In genomic region chr4:124711469-124712416, GRCh38 we compare ENCODE assay signal across 8 cellular contexts. TPM values are rescaled to one million over a fixed set of nuclear protein-coding genes. Genes with fewer than 3 reads are reported as not detected.
DNase-seq lines count a peak whose midpoint lies in the region; ATAC-seq and TF ChIP-seq lines count a peak whose summit lies in the region.

No MANE protein-coding gene starts in this region.

- H3K9me3 Mint-ChIP-seq in osteocyte (ENCODE audit: unreplicated experiment) = no peaks in the 10 kb centered on the region

- H3K4me1 ChIP-seq in adrenal gland (replicated peaks in 1 of 2) = peaks cover 5 to 26% of the 10 kb centered on the region in 2 donors

- TF ChIP-seq POLR2A in adrenal gland (IDR thresholded peaks at IDR 0.05) = no peak

- H3K27ac Mint-ChIP-seq in osteocyte (ENCODE audit: unreplicated experiment) = no peak overlapping the region

- H3K27me3 ChIP-seq in adrenal gland = no peaks in the 10 kb centered on the region

- no peaks in the 10 kb centered on the region for H3K27me3 Mint-ChIP-seq in osteocyte (ENCODE audit: unreplicated experiment)

- no peak for TF ChIP-seq CTCF in adrenal gland (IDR thresholded peaks at IDR 0.05)
- TF ChIP-seq CTCF in osteocyte (IDR thresholded peaks at IDR 0.05) = peak; percentile 49

- peak overlapping the region; percentile 3 to 97 (median 88) for H3K27ac ChIP-seq in adrenal gland

- DNase-seq in DMS153 treated with DMSO at 0.1 percent for 48 hours (lab: John Stamatoyannopoulos, UW; ENCODE audit: unreplicated experiment) (peak; percentile 31), NCI-H510A (lab: John Stamatoyannopoulos, UW) (peak; percentile 43), adrenal gland (peak; percentile 19 to 66 (median 51)), cardiac septum (ENCODE audit: low spot score) (peak; percentile 83), osteocyte (ENCODE audit: extremely low spot score, unreplicated experiment) (no peak), middle frontal gyrus (ENCODE audit: extremely low spot score, low spot score) (no peak)

- ATAC-seq in GM19351 (IDR thresholded peaks at IDR 0.05; ENCODE audit: unreplicated experiment) = peak; percentile 28
- ATAC-seq in HG03354 (IDR thresholded peaks at IDR 0.05; ENCODE audit: poor library complexity, severe bottlenecking, unreplicated experiment) = peak; percentile 26

- intact Hi-C loops in adrenal gland (cut with DNase I) = no loop called here
- intact Hi-C loops in cardiac septum (cut with DNase I) = loop anchor here (1.0 to 5.0 kb wide), 3 partner anchors 80 to 379 kb away; no protein-coding TSS in a partner anchor

- H3K4me3 Mint-ChIP-seq in osteocyte (ENCODE audit: unreplicated experiment) = no peak overlapping the region

- no peaks in the 10 kb centered on the region for H3K9me3 ChIP-seq in adrenal gland (replicated peaks in 1 of 3)

- WGBS in adrenal gland, 4 donors = 1 to 2% (median 1%) methylated on average over 12 to 38 of the region's 38 CpGs

- H3K36me3 ChIP-seq in adrenal gland (replicated peaks in 1 of 2) = no peaks in the 10 kb centered on the region

- H3K4me1 Mint-ChIP-seq in osteocyte (ENCODE audit: unreplicated experiment) = peaks cover 47% of the 10 kb centered on the region

- H3K4me3 ChIP-seq in adrenal gland = peak overlapping the region; percentile 53 to 84 (median 70)

- H3K36me3 Mint-ChIP-seq in osteocyte (ENCODE audit: unreplicated experiment) = peaks cover 16% of the 10 kb centered on the region

RNA-seq across cellular contexts. Expression of gene ANKRD50, which starts 0.8 kb away (rescaled TPM):
- total RNA-seq in adrenal gland (10 to 100 TPM in 3 of 8 donors, 1 to 10 TPM in 5; 7.4 to 15.4 (median 9.7) TPM), cardiac septum (16.1 TPM), osteocyte (45.3 and 45.4 TPM in 2 replicates)
- 1 to 10 TPM; 1.4 to 7.5 (median 2.2) TPM for polyA plus RNA-seq in adrenal gland

Comparison
In these comparisons a context has a peak if more than half of its experiments do, and no peak if none do; other contexts are left out.
1. DNase-seq: peak in DMS153 treated with DMSO at 0.1 percent for 48 hours (single experiment), NCI-H510A (single experiment), adrenal gland (7 of 7) and cardiac septum (single experiment); none in osteocyte (single experiment) and middle frontal gyrus (single experiment).